Comparison of ENCODE assay signal across 24 cellular contexts in genomic region chr10:70846795-70847194, GRCh38.
"Had no signal": no experiment of that assay in that cellular context is flagged by ENCODE, and none has a peak within 500 bp of the region (broad histone marks: within the 10 kb centered on the region; RNA-seq: fewer than 3 reads in every experiment).

No MANE protein-coding gene starts in this region.

- H3K4me2 ChIP-seq: neural progenitor cell had no signal

- ATAC-seq: activated CD8-positive, alpha-beta memory T cell treated with anti-CD3 and anti-CD28 coated beads, Interleukin-2, amount 10 ng/mL, durations not matched to agents 7 days and 5 days; activated CD8-positive, alpha-beta T cell treated with anti-CD3 and anti-CD28 coated beads for 36 hours; activated naive CD4-positive, alpha-beta T cell treated with anti-CD3 and anti-CD28 coated beads, Interleukin-2, amount 50 U/mL, for 72 hours; left lobe of liver; naive thymus-derived CD8-positive, alpha-beta T cell; upper lobe of right lung; WTC11 had no signal

- H3K4me3 Mint-ChIP-seq: activated CD8-positive, alpha-beta memory T cell treated with anti-CD3 and anti-CD28 coated beads, Interleukin-2, amount 10 ng/mL, durations not matched to agents 7 days and 5 days; activated CD8-positive, alpha-beta T cell treated with anti-CD3 and anti-CD28 coated beads for 36 hours; dendritic cell treated with granulocyte-macrophage colony-stimulating factor and Interleukin-4, amounts not matched to agents 40 ng/mL and 50 ng/mL, for 4 days; naive thymus-derived CD8-positive, alpha-beta T cell; neural progenitor cell; WTC11 had no signal

- DNase-seq: activated CD8-positive, alpha-beta memory T cell treated with anti-CD3 and anti-CD28 coated beads, Interleukin-2, amount 10 ng/mL, durations not matched to agents 7 days and 5 days; activated CD8-positive, alpha-beta T cell treated with anti-CD3 and anti-CD28 coated beads for 36 hours; amniotic stem cell; caudate nucleus; effector CD8-positive, alpha-beta T cell; foreskin melanocyte; naive thymus-derived CD8-positive, alpha-beta T cell; retina; sigmoid colon; spleen; stimulated activated CD4-positive, alpha-beta T cell treated with anti-CD3 and anti-CD28 coated beads, Interleukin-4, amount 100 ng/mL, for 1 hour; stimulated activated naive CD4-positive, alpha-beta T cell treated with Interleukin-2 at 50 U/mL for 16 hours; substantia nigra; SW 1271; T-helper 2 cell; thyroid gland; upper lobe of right lung had no signal

- H3K9me3 ChIP-seq: sigmoid colon, spleen, thyroid gland, upper lobe of right lung had no signal

- H3K27ac ChIP-seq: neural progenitor cell, sigmoid colon, SK-N-MC, spleen, thyroid gland, upper lobe of right lung had no signal

- H3K27ac Mint-ChIP-seq: activated CD8-positive, alpha-beta memory T cell treated with anti-CD3 and anti-CD28 coated beads, Interleukin-2, amount 10 ng/mL, durations not matched to agents 7 days and 5 days; dendritic cell treated with granulocyte-macrophage colony-stimulating factor and Interleukin-4, amounts not matched to agents 40 ng/mL and 50 ng/mL, for 4 days; naive thymus-derived CD8-positive, alpha-beta T cell; neural progenitor cell; WTC11 had no signal

- H3K27me3 Mint-ChIP-seq: activated CD8-positive, alpha-beta memory T cell treated with anti-CD3 and anti-CD28 coated beads, Interleukin-2, amount 10 ng/mL, durations not matched to agents 7 days and 5 days; activated CD8-positive, alpha-beta T cell treated with anti-CD3 and anti-CD28 coated beads for 36 hours; dendritic cell treated with granulocyte-macrophage colony-stimulating factor and Interleukin-4, amounts not matched to agents 40 ng/mL and 50 ng/mL, for 4 days; naive thymus-derived CD8-positive, alpha-beta T cell had no signal

- H3K27me3 ChIP-seq: neural progenitor cell, sigmoid colon, spleen, thyroid gland, upper lobe of right lung had no signal

- H3K4me1 Mint-ChIP-seq: neural progenitor cell, WTC11 had no signal

- H3K9me3 Mint-ChIP-seq: activated CD8-positive, alpha-beta T cell treated with anti-CD3 and anti-CD28 coated beads for 36 hours; activated naive CD4-positive, alpha-beta T cell treated with anti-CD3 and anti-CD28 coated beads, Interleukin-2, amount 50 U/mL, for 72 hours; dendritic cell treated with granulocyte-macrophage colony-stimulating factor and Interleukin-4, amounts not matched to agents 40 ng/mL and 50 ng/mL, for 4 days; naive thymus-derived CD8-positive, alpha-beta T cell; neural progenitor cell; WTC11 had no signal

- H3K4me3 ChIP-seq: lung, neural progenitor cell, sigmoid colon, SK-N-MC, spleen, thyroid gland, upper lobe of right lung had no signal

- H2AFZ ChIP-seq: neural progenitor cell had no signal

- H3K4me1 ChIP-seq: neural progenitor cell, spleen, upper lobe of right lung had no signal

- H3K9ac ChIP-seq: neural progenitor cell had no signal
